In genomic region chr16:85319984-85320440, GRCh38 we compare ENCODE assay signal across 20 cellular contexts.
"Had no signal": no experiment of that assay in that cellular context is flagged by ENCODE, and none has a peak within 500 bp of the region (broad histone marks: within the 10 kb centered on the region; RNA-seq: fewer than 3 reads in every experiment).

No MANE protein-coding gene starts in this region.

- H3K4me3 ChIP-seq: coronary artery, prostate gland, right lobe of liver had no signal

- H3K9me3 Mint-ChIP-seq: activated CD4-positive, alpha-beta T cell treated with anti-CD3 and anti-CD28 coated beads, Interleukin-2, amount 10 ng/mL, durations not matched to agents 24 days and 14 days; activated naive CD4-positive, alpha-beta T cell treated with anti-CD3 and anti-CD28 coated beads, Interleukin-2, amount 50 U/mL, for 72 hours; activated T-cell treated with anti-CD3 and anti-CD28 coated beads, Interleukin-2, amount 50 U/mL, for 72 hours; central memory CD8-positive, alpha-beta T cell; memory B cell; naive thymus-derived CD8-positive, alpha-beta T cell had no signal

- H3K27me3 ChIP-seq: brain microvascular endothelial cell, right lobe of liver had no signal

- H3K36me3 Mint-ChIP-seq: activated naive CD4-positive, alpha-beta T cell treated with anti-CD3 and anti-CD28 coated beads, Interleukin-2, amount 50 U/mL, for 72 hours; naive thymus-derived CD8-positive, alpha-beta T cell; stimulated activated effector memory CD8-positive, alpha-beta T cell treated with anti-CD3 and anti-CD28 coated beads, Interleukin-12 subunit alpha, Interleukin-12 subunit beta, amount 100 ng/mL, for 72 hours had no signal

- H3K27ac Mint-ChIP-seq: activated B cell treated with CpG ODN at 0.5 μM for 24 hours; activated CD4-positive, alpha-beta T cell treated with anti-CD3 and anti-CD28 coated beads, Interleukin-2, amount 10 ng/mL, durations not matched to agents 24 days and 14 days; activated T-cell treated with anti-CD3 and anti-CD28 coated beads, Interleukin-2, amount 50 U/mL, for 72 hours; memory B cell; stimulated activated effector memory CD8-positive, alpha-beta T cell treated with anti-CD3 and anti-CD28 coated beads, Interleukin-12 subunit alpha, Interleukin-12 subunit beta, amount 100 ng/mL, for 72 hours had no signal

- H3K9me3 ChIP-seq: prostate gland, right lobe of liver had no signal

- H3K4me3 Mint-ChIP-seq: activated B cell treated with CpG ODN at 0.5 μM for 24 hours; activated CD4-positive, alpha-beta T cell treated with anti-CD3 and anti-CD28 coated beads, Interleukin-2, amount 10 ng/mL, durations not matched to agents 24 days and 14 days; activated T-cell treated with anti-CD3 and anti-CD28 coated beads, Interleukin-2, amount 50 U/mL, for 72 hours; central memory CD8-positive, alpha-beta T cell; memory B cell; naive thymus-derived CD8-positive, alpha-beta T cell; stimulated activated effector memory CD8-positive, alpha-beta T cell treated with anti-CD3 and anti-CD28 coated beads, Interleukin-12 subunit alpha, Interleukin-12 subunit beta, amount 100 ng/mL, for 72 hours had no signal

- H3K27me3 Mint-ChIP-seq: activated CD4-positive, alpha-beta T cell treated with anti-CD3 and anti-CD28 coated beads, Interleukin-2, amount 10 ng/mL, durations not matched to agents 24 days and 14 days; naive thymus-derived CD8-positive, alpha-beta T cell had no signal

- H3K4me1 Mint-ChIP-seq: activated B cell treated with CpG ODN at 0.5 μM for 24 hours; central memory CD8-positive, alpha-beta T cell; memory B cell had no signal

- H3K36me3 ChIP-seq: brain microvascular endothelial cell, prostate gland, right lobe of liver had no signal

- H3K27ac ChIP-seq: brain microvascular endothelial cell, right lobe of liver had no signal

- ATAC-seq: activated naive CD4-positive, alpha-beta T cell treated with anti-CD3 and anti-CD28 coated beads, Interleukin-2, amount 50 U/mL, for 72 hours; activated T-cell treated with anti-CD3 and anti-CD28 coated beads, Interleukin-2, amount 50 U/mL, for 72 hours; left ventricle myocardium superior; naive thymus-derived CD8-positive, alpha-beta T cell; right lobe of liver; stimulated activated effector memory CD8-positive, alpha-beta T cell treated with anti-CD3 and anti-CD28 coated beads, Interleukin-12 subunit alpha, Interleukin-12 subunit beta, amount 100 ng/mL, for 72 hours had no signal

- DNase-seq: activated B cell treated with CpG ODN at 0.5 μM for 24 hours; activated CD4-positive, alpha-beta T cell treated with anti-CD3 and anti-CD28 coated beads, Interleukin-2, amount 10 ng/mL, durations not matched to agents 24 days and 14 days; activated CD8-positive, alpha-beta memory T cell treated with anti-CD3 and anti-CD28 coated beads, Interleukin-2, amount 50 U/mL, for 48 hours; activated gamma-delta T cell; activated T-cell treated with anti-CD3 and anti-CD28 coated beads, Interleukin-2, amount 50 U/mL, for 72 hours; amniotic stem cell; brain microvascular endothelial cell; effector CD4-positive, alpha-beta T cell; foreskin fibroblast; kidney glomerular epithelial cell; left ventricle myocardium superior; naive thymus-derived CD8-positive, alpha-beta T cell; right lobe of liver; T-helper 2 cell had no signal
